Comparison of ENCODE assay signal across 9 cellular contexts in the genomic region with DNA sequence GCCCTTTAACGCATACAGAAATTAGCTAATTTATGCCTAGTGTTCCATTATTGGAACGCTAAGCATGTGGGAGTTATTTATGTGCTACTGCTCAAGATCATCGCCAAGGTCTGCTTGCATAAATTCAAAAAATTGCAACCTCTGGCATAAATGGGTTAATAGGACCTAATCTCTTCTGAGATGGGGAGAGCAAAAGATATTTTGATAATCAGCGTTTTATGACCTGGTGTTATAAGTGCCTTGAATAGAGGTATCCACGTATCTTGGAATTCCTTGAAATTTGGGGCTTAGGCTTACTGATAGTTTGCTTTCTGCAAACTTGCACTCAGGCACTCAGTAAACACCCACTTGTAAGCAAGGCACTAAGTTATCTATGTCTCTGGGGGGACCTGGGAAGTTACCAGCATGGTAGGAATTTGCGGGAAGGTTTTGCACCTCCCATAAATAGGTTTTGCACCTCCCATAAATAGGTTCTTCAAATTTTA. TPM values are rescaled to one million over a fixed set of nuclear protein-coding genes. Genes with fewer than 3 reads are reported as not detected.
A peak's percentile ranks its signal among the peaks of the same experiment; 100 is the strongest.
DNase-seq lines count a peak whose midpoint lies in the region; ATAC-seq and TF ChIP-seq lines count a peak whose summit lies in the region.
"Had no signal": no experiment of that assay in that cellular context is flagged by ENCODE, and none has a peak within 500 bp of the region (broad histone marks: within the 10 kb centered on the region; RNA-seq: fewer than 3 reads in every experiment).

No MANE protein-coding gene starts in this region.

- H3K36me3 Mint-ChIP-seq in T-helper 2 cell treated with Interferon-gamma antibody and Interleukin-4, amounts not matched to agents 5 μg/mL and 100 μg/mL, for 36 hours (ENCODE audit: low read depth), result peaks cover 39% of the 10 kb centered on the region
- H3K36me3 Mint-ChIP-seq in activated B cell treated with CpG ODN at 0.5 μM for 24 hours (ENCODE audit: low read depth), result peaks cover 37% of the 10 kb centered on the region
- H3K36me3 Mint-ChIP-seq in stimulated activated memory B cell treated with anti-CD40 and anti-IgM and Interleukin-4, amounts not matched to agents 10 μg/mL and 1 μg/mL and 100 μg/mL, for 72 hours, result peaks cover 25% of the 10 kb centered on the region

- H3K4me3 Mint-ChIP-seq in T-helper 2 cell treated with Interferon-gamma antibody and Interleukin-4, amounts not matched to agents 5 μg/mL and 100 μg/mL, for 36 hours, result peak overlapping the region; percentile 90
- H3K4me3 Mint-ChIP-seq in activated B cell treated with CpG ODN at 0.5 μM for 24 hours, result peak overlapping the region; percentile 91
- peak overlapping the region; percentile 85 for H3K4me3 Mint-ChIP-seq in stimulated activated memory B cell treated with anti-CD40 and anti-IgM and Interleukin-4, amounts not matched to agents 10 μg/mL and 1 μg/mL and 100 μg/mL, for 72 hours

- TF ChIP-seq CTCF in activated B cell treated with CpG ODN at 0.5 μM for 24 hours (IDR thresholded peaks at IDR 0.05) (no peak), foreskin fibroblast (IDR thresholded peaks at IDR 0.05; ENCODE audit: low read depth, low read length) (no peak)

- peaks cover 48% of the 10 kb centered on the region for H3K4me1 Mint-ChIP-seq in T-helper 2 cell treated with Interferon-gamma antibody and Interleukin-4, amounts not matched to agents 5 μg/mL and 100 μg/mL, for 36 hours (ENCODE audit: low read depth)
- H3K4me1 Mint-ChIP-seq in activated B cell treated with CpG ODN at 0.5 μM for 24 hours, result peaks cover 74% of the 10 kb centered on the region
- H3K4me1 Mint-ChIP-seq in stimulated activated memory B cell treated with anti-CD40 and anti-IgM and Interleukin-4, amounts not matched to agents 10 μg/mL and 1 μg/mL and 100 μg/mL, for 72 hours, result peaks cover 62% of the 10 kb centered on the region

- ATAC-seq in activated B cell treated with CpG ODN at 0.5 μM for 24 hours (ENCODE audit: low read depth), result no peak
- no peak for ATAC-seq in stimulated activated memory B cell treated with anti-CD40 and anti-IgM and Interleukin-4, amounts not matched to agents 10 μg/mL and 1 μg/mL and 100 μg/mL, for 72 hours
- no peak for ATAC-seq in GM21528 (IDR thresholded peaks at IDR 0.05; ENCODE audit: low FRiP score, unreplicated experiment)
- ATAC-seq in GM19023 (IDR thresholded peaks at IDR 0.05; ENCODE audit: unreplicated experiment), result no peak
- ATAC-seq: gastroesophageal sphincter had no signal

- intact Hi-C loops in activated B cell treated with CpG ODN at 0.5 μM for 24 hours (cut with micrococcal nuclease), result loop anchor here (5.0 kb wide), 2 partner anchors 1055 to 1420 kb away; partner anchors contain the start of genes AMACR, C5orf22 and DROSHA

- H3K9me3 Mint-ChIP-seq in T-helper 2 cell treated with Interferon-gamma antibody and Interleukin-4, amounts not matched to agents 5 μg/mL and 100 μg/mL, for 36 hours, result no peaks in the 10 kb centered on the region
- H3K9me3 Mint-ChIP-seq in activated B cell treated with CpG ODN at 0.5 μM for 24 hours, result no peaks in the 10 kb centered on the region
- H3K9me3 Mint-ChIP-seq in stimulated activated memory B cell treated with anti-CD40 and anti-IgM and Interleukin-4, amounts not matched to agents 10 μg/mL and 1 μg/mL and 100 μg/mL, for 72 hours, result no peaks in the 10 kb centered on the region

- peaks cover 3% of the 10 kb centered on the region for H3K27me3 Mint-ChIP-seq in T-helper 2 cell treated with Interferon-gamma antibody and Interleukin-4, amounts not matched to agents 5 μg/mL and 100 μg/mL, for 36 hours (ENCODE audit: low read depth)
- H3K27me3 Mint-ChIP-seq in activated B cell treated with CpG ODN at 0.5 μM for 24 hours, result no peaks in the 10 kb centered on the region
- H3K27me3 Mint-ChIP-seq in stimulated activated memory B cell treated with anti-CD40 and anti-IgM and Interleukin-4, amounts not matched to agents 10 μg/mL and 1 μg/mL and 100 μg/mL, for 72 hours, result no peaks in the 10 kb centered on the region

- H3K4me3 ChIP-seq in foreskin fibroblast (ENCODE audit: low read depth in 1 of 2, low read length in 2 of 2), result peak overlapping the region; percentile 69 to 97

- CTCF ChIA-PET in activated B cell treated with CpG ODN at 0.5 μM for 24 hours (lab: Charles Lee), result interaction anchor here (1.1 to 8.4 kb wide), 2 partner anchors 55 to 99 kb away, joined by 3 to 366 read pairs; no protein-coding TSS in a partner anchor

- DNase-seq in T-helper 2 cell treated with Interferon-gamma antibody and Interleukin-4, amounts not matched to agents 5 μg/mL and 100 μg/mL, for 36 hours (ENCODE audit: low spot score), result no peak
- DNase-seq in T-helper 2 cell, result no peak
- DNase-seq in activated B cell treated with CpG ODN at 0.5 μM for 24 hours, result no peak
- no peak for DNase-seq in foreskin fibroblast
- no peak for DNase-seq in stimulated activated CD4-positive, alpha-beta T cell treated with anti-CD3 and anti-CD28 coated beads, Interleukin-1b, Interleukin-23, amount 100 ng/mL, for 48 hours

- peak overlapping the region; percentile 49 for H3K27ac Mint-ChIP-seq in T-helper 2 cell treated with Interferon-gamma antibody and Interleukin-4, amounts not matched to agents 5 μg/mL and 100 μg/mL, for 36 hours
- no peak overlapping the region for H3K27ac Mint-ChIP-seq in activated B cell treated with CpG ODN at 0.5 μM for 24 hours
- peak overlapping the region; percentile 94 for H3K27ac Mint-ChIP-seq in stimulated activated memory B cell treated with anti-CD40 and anti-IgM and Interleukin-4, amounts not matched to agents 10 μg/mL and 1 μg/mL and 100 μg/mL, for 72 hours

- POLR2A ChIA-PET in activated B cell treated with CpG ODN at 0.5 μM for 24 hours (lab: Charles Lee), result interaction anchor here (0.9 to 4.9 kb wide), 3 partner anchors 8 to 56 kb away, joined by 3 to 44 read pairs (median 7); no protein-coding TSS in a partner anchor

RNA-seq across cellular contexts. Expression of gene SUB1, which starts 1.8 kb away (rescaled TPM):
- total RNA-seq in activated B cell treated with CpG ODN at 0.5 μM for 24 hours, result 213 and 237 TPM in 2 replicates
